ENCODE assay signal across 17 cellular contexts in genomic region chr1:24938276-24938675, GRCh38. TPM values are rescaled to one million over a fixed set of nuclear protein-coding genes. Genes with fewer than 3 reads are reported as not detected.
DNase-seq lines count a peak whose midpoint lies in the region; ATAC-seq and TF ChIP-seq lines count a peak whose summit lies in the region.
"Had no signal": no experiment of that assay in that cellular context is flagged by ENCODE, and none has a peak within 500 bp of the region (broad histone marks: within the 10 kb centered on the region; RNA-seq: fewer than 3 reads in every experiment).

No MANE protein-coding gene starts in this region.

- peaks cover 0 to 44% of the 10 kb centered on the region in 2 donors for H3K36me3 Mint-ChIP-seq in activated naive CD4-positive, alpha-beta T cell treated with anti-CD3 and anti-CD28 coated beads, Interleukin-2, amount 50 U/mL, for 72 hours
- peaks cover 14% of the 10 kb centered on the region for H3K36me3 Mint-ChIP-seq in activated naive CD4-positive, alpha-beta T cell treated with anti-CD3 and anti-CD28 coated beads for 36 hours (ENCODE audit: low read depth)
- H3K36me3 Mint-ChIP-seq in activated CD8-positive, alpha-beta T cell treated with anti-CD3 and anti-CD28 coated beads for 36 hours (ENCODE audit: low read depth), result peaks cover 88% of the 10 kb centered on the region
- H3K36me3 Mint-ChIP-seq in activated naive CD8-positive, alpha-beta T cell treated with anti-CD3 and anti-CD28 coated beads for 36 hours, result peaks cover 57% of the 10 kb centered on the region
- H3K36me3 Mint-ChIP-seq in stimulated activated naive B cell treated with anti-CD40 and anti-IgM and Interleukin-4, amounts not matched to agents 10 μg/mL and 1 μg/mL and 100 μg/mL, for 72 hours, result peaks cover 41 to 66% of the 10 kb centered on the region in 2 donors
- H3K36me3 Mint-ChIP-seq: CD14-positive monocyte had no signal

- H3K27ac ChIP-seq in testis, result no peak overlapping the region

- H3K27me3 Mint-ChIP-seq in activated naive CD4-positive, alpha-beta T cell treated with anti-CD3 and anti-CD28 coated beads for 36 hours (ENCODE audit: low read depth), result no peaks in the 10 kb centered on the region
- H3K27me3 Mint-ChIP-seq in activated CD8-positive, alpha-beta T cell treated with anti-CD3 and anti-CD28 coated beads for 36 hours, result no peaks in the 10 kb centered on the region
- H3K27me3 Mint-ChIP-seq in activated naive CD8-positive, alpha-beta T cell treated with anti-CD3 and anti-CD28 coated beads for 36 hours, result no peaks in the 10 kb centered on the region
- H3K27me3 Mint-ChIP-seq in stimulated activated naive B cell treated with anti-CD40 and anti-IgM and Interleukin-4, amounts not matched to agents 10 μg/mL and 1 μg/mL and 100 μg/mL, for 72 hours, result no peaks in the 10 kb centered on the region

- ATAC-seq in activated naive CD4-positive, alpha-beta T cell treated with anti-CD3 and anti-CD28 coated beads, Interleukin-2, amount 50 U/mL, for 72 hours, result no peak
- ATAC-seq in activated CD8-positive, alpha-beta T cell treated with anti-CD3 and anti-CD28 coated beads for 36 hours, result no peak
- no peak for ATAC-seq in stimulated activated naive B cell treated with anti-CD40 and anti-IgM and Interleukin-4, amounts not matched to agents 10 μg/mL and 1 μg/mL and 100 μg/mL, for 72 hours (replicated peaks)

- WGBS in testis, 2 donors, result 97 to 98% methylated on average over 7 of the region's 7 CpGs

- TF ChIP-seq CTCF in activated CD8-positive, alpha-beta T cell treated with anti-CD3 and anti-CD28 coated beads for 36 hours (IDR thresholded peaks at IDR 0.05), result no peak
- no peak for TF ChIP-seq CTCF in testis (IDR thresholded peaks at IDR 0.05)

- H3K27ac Mint-ChIP-seq in activated naive CD4-positive, alpha-beta T cell treated with anti-CD3 and anti-CD28 coated beads, Interleukin-2, amount 50 U/mL, for 72 hours, result peak overlapping the region; percentile 60 to 82
- H3K27ac Mint-ChIP-seq in activated naive CD4-positive, alpha-beta T cell treated with anti-CD3 and anti-CD28 coated beads for 36 hours, result no peak overlapping the region
- peak overlapping the region; percentile 56 for H3K27ac Mint-ChIP-seq in activated CD8-positive, alpha-beta T cell treated with anti-CD3 and anti-CD28 coated beads for 36 hours
- H3K27ac Mint-ChIP-seq in activated naive CD8-positive, alpha-beta T cell treated with anti-CD3 and anti-CD28 coated beads for 36 hours, result peak overlapping the region; percentile 71
- peak overlapping the region; percentile 9 for H3K27ac Mint-ChIP-seq in stimulated activated naive B cell treated with anti-CD40 and anti-IgM and Interleukin-4, amounts not matched to agents 10 μg/mL and 1 μg/mL and 100 μg/mL, for 72 hours

- no peaks in the 10 kb centered on the region for H3K4me1 ChIP-seq in testis

- no peaks in the 10 kb centered on the region for H3K36me3 ChIP-seq in testis (ENCODE audit: low read depth, missing control alignments)

- H3K27me3 ChIP-seq in testis, result no peaks in the 10 kb centered on the region

- intact Hi-C loops in activated naive CD4-positive, alpha-beta T cell treated with anti-CD3 and anti-CD28 coated beads for 36 hours (cut with micrococcal nuclease), result loop anchor here (10.0 kb wide), 1 partner anchor 267 kb away; no protein-coding TSS in a partner anchor
- intact Hi-C loops in activated CD8-positive, alpha-beta T cell treated with anti-CD3 and anti-CD28 coated beads for 36 hours (cut with micrococcal nuclease), result no loop called here
- intact Hi-C loops in testis (cut with DNase I; ENCODE audit: low total_unique reads), result no loop called here

- DNase-seq in activated naive CD4-positive, alpha-beta T cell treated with anti-CD3 and anti-CD28 coated beads, Interleukin-2, amount 50 U/mL, for 72 hours (ENCODE audit: low spot score in 2 of 2), result no peak
- no peak for DNase-seq in activated naive CD4-positive, alpha-beta T cell treated with anti-CD3 and anti-CD28 coated beads for 36 hours
- DNase-seq in activated CD8-positive, alpha-beta T cell treated with anti-CD3 and anti-CD28 coated beads for 36 hours, result no peak
- DNase-seq in activated naive CD8-positive, alpha-beta T cell treated with anti-CD3 and anti-CD28 coated beads for 36 hours, result no peak
- no peak for DNase-seq in stimulated activated naive B cell treated with anti-CD40 and anti-IgM and Interleukin-4, amounts not matched to agents 10 μg/mL and 1 μg/mL and 100 μg/mL, for 72 hours
- DNase-seq in NCI-H446 (lab: John Stamatoyannopoulos, UW) (no peak), testis (no peak)
- DNase-seq: DMS79; H7; KG1; NCI-H1105 treated with DMSO at 0.1 percent for 48 hours; NCI-H1694; NCI-H510A; NCI-H748 treated with DMSO at 0.1 percent for 48 hours; NK-92 treated with Interleukin-12 subunit alpha and Interleukin-12 subunit beta, amount 100 ng/mL, for 24 hours; SHP77 had no signal

- CTCF ChIA-PET in activated naive CD4-positive, alpha-beta T cell treated with anti-CD3 and anti-CD28 coated beads for 36 hours (lab: Charles Lee), result no interaction called here
- CTCF ChIA-PET in activated CD8-positive, alpha-beta T cell treated with anti-CD3 and anti-CD28 coated beads for 36 hours (lab: Charles Lee), result interaction anchor here (1.1 to 1.7 kb wide), 2 partner anchors 99 to 162 kb away, joined by 3 to 4 read pairs; no protein-coding TSS in a partner anchor

- H3K4me1 Mint-ChIP-seq in activated naive CD4-positive, alpha-beta T cell treated with anti-CD3 and anti-CD28 coated beads for 36 hours (ENCODE audit: low read depth), result peaks cover 39% of the 10 kb centered on the region
- H3K4me1 Mint-ChIP-seq in activated CD8-positive, alpha-beta T cell treated with anti-CD3 and anti-CD28 coated beads for 36 hours (ENCODE audit: low read depth), result peaks cover 83% of the 10 kb centered on the region
- H3K4me1 Mint-ChIP-seq in activated naive CD8-positive, alpha-beta T cell treated with anti-CD3 and anti-CD28 coated beads for 36 hours, result peaks cover 82% of the 10 kb centered on the region
- peaks cover 54 to 86% of the 10 kb centered on the region in 2 donors for H3K4me1 Mint-ChIP-seq in stimulated activated naive B cell treated with anti-CD40 and anti-IgM and Interleukin-4, amounts not matched to agents 10 μg/mL and 1 μg/mL and 100 μg/mL, for 72 hours

- no peaks in the 10 kb centered on the region for H3K9me3 ChIP-seq in testis

- TF ChIP-seq POLR2A in testis (IDR thresholded peaks at IDR 0.05), result no peak

- H3K4me3 ChIP-seq in testis, result no peak overlapping the region

- H3K4me3 Mint-ChIP-seq in activated naive CD4-positive, alpha-beta T cell treated with anti-CD3 and anti-CD28 coated beads for 36 hours, result no peak overlapping the region
- H3K4me3 Mint-ChIP-seq in activated CD8-positive, alpha-beta T cell treated with anti-CD3 and anti-CD28 coated beads for 36 hours, result no peak overlapping the region
- H3K4me3 Mint-ChIP-seq in activated naive CD8-positive, alpha-beta T cell treated with anti-CD3 and anti-CD28 coated beads for 36 hours, result no peak overlapping the region
- no peak overlapping the region for H3K4me3 Mint-ChIP-seq in stimulated activated naive B cell treated with anti-CD40 and anti-IgM and Interleukin-4, amounts not matched to agents 10 μg/mL and 1 μg/mL and 100 μg/mL, for 72 hours
- H3K4me3 Mint-ChIP-seq: CD14-positive monocyte had no signal

- no peaks in the 10 kb centered on the region for H3K9me3 Mint-ChIP-seq in activated naive CD4-positive, alpha-beta T cell treated with anti-CD3 and anti-CD28 coated beads, Interleukin-2, amount 50 U/mL, for 72 hours
- H3K9me3 Mint-ChIP-seq in activated naive CD4-positive, alpha-beta T cell treated with anti-CD3 and anti-CD28 coated beads for 36 hours, result no peaks in the 10 kb centered on the region
- H3K9me3 Mint-ChIP-seq in activated CD8-positive, alpha-beta T cell treated with anti-CD3 and anti-CD28 coated beads for 36 hours, result no peaks in the 10 kb centered on the region
- no peaks in the 10 kb centered on the region for H3K9me3 Mint-ChIP-seq in activated naive CD8-positive, alpha-beta T cell treated with anti-CD3 and anti-CD28 coated beads for 36 hours
- H3K9me3 Mint-ChIP-seq in stimulated activated naive B cell treated with anti-CD40 and anti-IgM and Interleukin-4, amounts not matched to agents 10 μg/mL and 1 μg/mL and 100 μg/mL, for 72 hours, result no peaks in the 10 kb centered on the region

- POLR2A ChIA-PET in activated CD8-positive, alpha-beta T cell treated with anti-CD3 and anti-CD28 coated beads for 36 hours (lab: Charles Lee), result interaction anchor here (0.9 to 1.6 kb wide), 2 partner anchors 9 to 10 kb away, joined by 4 to 6 read pairs; no protein-coding TSS in a partner anchor

RNA-seq across cellular contexts. Expression of gene RUNX3, which starts 8.2 kb away (rescaled TPM):
- 100 to 1,000 TPM; 119 to 136 TPM for total RNA-seq in activated naive CD4-positive, alpha-beta T cell treated with anti-CD3 and anti-CD28 coated beads, Interleukin-2, amount 50 U/mL, for 72 hours
- 10 to 100 TPM; 72.3 to 83.8 TPM for total RNA-seq in activated naive CD4-positive, alpha-beta T cell treated with anti-CD3 and anti-CD28 coated beads for 36 hours
- total RNA-seq in activated CD8-positive, alpha-beta T cell treated with anti-CD3 and anti-CD28 coated beads for 36 hours, result 100 to 1,000 TPM; 180 to 183 TPM
- 100 to 1,000 TPM; 144 TPM for total RNA-seq in activated naive CD8-positive, alpha-beta T cell treated with anti-CD3 and anti-CD28 coated beads for 36 hours
- 1 to 10 TPM; 5.7 to 6.4 TPM for total RNA-seq in testis
- polyA plus RNA-seq in testis (ENCODE audit: insufficient read depth, low read depth, low replicate concordance), result 5.1 TPM

Comparison
In these comparisons a context has a peak if more than half of its experiments do, and no peak if none do; other contexts are left out.
1. RNA of gene RUNX3, which starts 8.2 kb away (total RNA-seq): 180 to 183 TPM in activated CD8-positive, alpha-beta T cell treated with anti-CD3 and anti-CD28 coated beads for 36 hours, 144 TPM in activated naive CD8-positive, alpha-beta T cell treated with anti-CD3 and anti-CD28 coated beads for 36 hours, 119 to 136 TPM in activated naive CD4-positive, alpha-beta T cell treated with anti-CD3 and anti-CD28 coated beads, Interleukin-2, amount 50 U/mL, for 72 hours and 72.3 to 83.8 TPM in activated naive CD4-positive, alpha-beta T cell treated with anti-CD3 and anti-CD28 coated beads for 36 hours; 5.7 to 6.4 TPM in testis; every median in the first group is over 4 times any median in the second.